ENCODE assay signal across 16 cellular contexts in genomic region chr22:30838111-30838510, GRCh38.
DNase-seq lines count a peak whose midpoint lies in the region; TF ChIP-seq lines count a peak whose summit lies in the region.
"Had no signal": no experiment of that assay in that cellular context is flagged by ENCODE, and none has a peak within 500 bp of the region (broad histone marks: within the 10 kb centered on the region; RNA-seq: fewer than 3 reads in every experiment).

No MANE protein-coding gene starts in this region.

- H3K27me3 ChIP-seq in suprapubic skin, result no peaks in the 10 kb centered on the region
- H3K27me3 ChIP-seq: BE2C had no signal

- 52% methylated on average over 3 of the region's 3 CpGs for WGBS in suprapubic skin

- H3K4me1 ChIP-seq in suprapubic skin, result peaks cover 23% of the 10 kb centered on the region
- H3K4me1 ChIP-seq: BE2C had no signal

- H3K4me3 ChIP-seq in fibroblast of the aortic adventitia (ENCODE audit: low read depth, low read length) (no peak overlapping the region), suprapubic skin (no peak overlapping the region)
- H3K4me3 ChIP-seq: GM23248 had no signal

- H3K9me3 ChIP-seq in suprapubic skin, result no peaks in the 10 kb centered on the region

- no peak for TF ChIP-seq EP300 in suprapubic skin (IDR thresholded peaks at IDR 0.05)

- H3K36me3 ChIP-seq in suprapubic skin, result no peaks in the 10 kb centered on the region
- H3K36me3 ChIP-seq: BE2C had no signal

- TF ChIP-seq CTCF in fibroblast of the aortic adventitia (IDR thresholded peaks at IDR 0.05; ENCODE audit: insufficient read depth, low read length) (no peak), suprapubic skin (IDR thresholded peaks at IDR 0.05) (no peak)

- TF ChIP-seq POLR2A in suprapubic skin (IDR thresholded peaks at IDR 0.05), result no peak

- H3K27ac ChIP-seq in caudate nucleus (ENCODE audit: low read depth, low read length) (peak overlapping the region; percentile 41), suprapubic skin (peak overlapping the region; percentile 54)
- H3K27ac ChIP-seq: GM23248 had no signal

- DNase-seq in LHCN-M2 (ENCODE audit: low read depth) (peak; percentile 30), caudate nucleus (lab: John Stamatoyannopoulos, UW) (no peak), fibroblast of the aortic adventitia (ENCODE audit: low read depth) (peak; percentile 33), suprapubic skin (ENCODE audit: low spot score in 2 of 2) (peak in 1 of 2 donors; percentile 29), NOMO-1 treated with dmso at 0.1 percent for 144 hours (lab: John Stamatoyannopoulos, UW; ENCODE audit: unreplicated experiment) (no peak), cortex of kidney (lab: John Stamatoyannopoulos, UW) (no peak), HuH-7 (ENCODE audit: low spot score) (no peak)
- DNase-seq: BE2C; CD4-positive, alpha-beta memory T cell; DMS79 treated with DMSO at 0.1 percent for 48 hours; GDM1; GM23248; NCI-H1105 treated with DMSO at 0.1 percent for 48 hours; NCI-H187; NCI-H2171 treated with DMSO at 0.1 percent for 48 hours; NCI-H510A had no signal

Comparison
In these comparisons a context has a peak if more than half of its experiments do, and no peak if none do; other contexts are left out.
1. DNase-seq: peak in LHCN-M2 (single experiment) and fibroblast of the aortic adventitia (single experiment); none in caudate nucleus (0 of 61), NOMO-1 treated with dmso at 0.1 percent for 144 hours (single experiment), cortex of kidney (single experiment) and HuH-7 (single experiment).